In the genomic region with DNA sequence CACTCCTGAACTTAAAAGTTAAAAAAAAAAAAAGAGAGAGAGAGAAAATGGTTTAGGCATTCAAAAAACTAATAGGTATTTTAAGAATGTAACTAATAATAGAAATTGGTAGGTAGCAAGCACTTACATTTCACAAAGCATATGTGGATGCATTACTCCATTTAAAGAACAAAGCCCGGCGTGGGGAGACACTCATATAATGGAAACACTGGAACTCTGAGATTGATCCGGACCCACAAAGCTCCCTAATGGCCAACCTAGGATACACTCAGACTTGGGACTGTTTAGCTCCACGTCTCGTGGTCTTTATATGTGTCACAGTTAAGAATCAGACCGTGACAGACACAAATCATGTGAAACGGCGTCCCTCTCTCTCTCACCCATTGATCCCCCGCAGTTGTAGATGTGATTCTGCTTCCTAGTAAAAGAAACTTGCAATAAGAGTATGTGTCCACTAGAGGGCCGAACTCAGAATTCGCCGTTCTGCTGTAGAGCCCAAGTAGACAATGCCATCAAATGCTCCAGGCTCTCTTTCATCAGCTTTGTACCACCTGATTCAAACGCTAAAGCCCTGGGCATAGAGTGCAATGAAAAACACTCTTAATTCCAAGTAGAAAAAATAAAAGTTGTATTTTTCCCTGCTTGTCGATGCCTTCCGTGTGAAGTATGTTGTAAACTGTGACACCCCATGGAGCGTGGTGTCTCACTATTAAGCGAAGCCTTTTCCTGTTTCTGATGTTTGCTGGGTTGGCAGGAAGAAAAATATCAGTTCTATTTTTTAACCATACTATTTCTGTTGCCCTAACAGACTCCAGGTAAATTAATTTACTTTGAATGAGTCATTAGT, we compare ENCODE assay signal across 8 cellular contexts.
DNase-seq lines count a peak whose midpoint lies in the region; ATAC-seq, FAIRE-seq and TF ChIP-seq lines count a peak whose summit lies in the region.

No MANE protein-coding gene starts in this region.

- no peaks in the 10 kb centered on the region for H3K9me3 Mint-ChIP-seq in H9

- TF ChIP-seq RAD21 in HepG2 (CRISPR knock-in tag; IDR thresholded peaks at IDR 0.05): no peak

- peak overlapping the region; percentile 71 for H3K27ac ChIP-seq in A673 (ENCODE audit: low read depth, low read length, poor library complexity, severe bottlenecking)
- H3K27ac ChIP-seq in H9 (ENCODE audit: insufficient read length, low read depth, low read length): no peak overlapping the region
- no peak overlapping the region for H3K27ac ChIP-seq in KMS-11
- H3K27ac ChIP-seq in HepG2 (ENCODE audit: extremely low read length, insufficient read depth, low read length): no peak overlapping the region
- no peak overlapping the region for H3K27ac ChIP-seq in subcutaneous abdominal adipose tissue (ENCODE audit: low read depth, low read length)

- H3T11ph ChIP-seq in H9 (ENCODE audit: low read length): no peak overlapping the region

- no peak overlapping the region for H2BK12ac ChIP-seq in H9 (ENCODE audit: insufficient read length, low read depth, low read length)

- H3K56ac ChIP-seq in H9 (ENCODE audit: insufficient read length, low read depth, low read length): no peak overlapping the region

- H4K5ac ChIP-seq in H9 (ENCODE audit: insufficient read length, low read depth, low read length): no peak overlapping the region

- no TSS peak for BruUV-seq in A673 (replicated peaks; lab: Mats Ljungman, UMichigan)
- no TSS peak for BruUV-seq in HepG2 (replicated peaks; lab: Mats Ljungman, UMichigan)

- H2AK5ac ChIP-seq in H9 (ENCODE audit: insufficient read length, low read length): no peak overlapping the region

- no peak overlapping the region for H2BK120ac ChIP-seq in H9 (ENCODE audit: low read depth, low read length, poor library complexity, severe bottlenecking)

- no peak for TF ChIP-seq POLR2A in HepG2 (IDR thresholded peaks at IDR 0.05; ENCODE audit: insufficient read depth in 1 of 2, low read depth in 2 of 2, low read length in 2 of 2)

- peaks cover 2% of the 10 kb centered on the region for H3K23me2 ChIP-seq in H9 (ENCODE audit: insufficient read length, low read depth, low read length, poor library complexity, severe bottlenecking)

- no peaks in the 10 kb centered on the region for H3K9me3 ChIP-seq in A673 (ENCODE audit: low read depth, low read length, poor library complexity, severe bottlenecking)
- H3K9me3 ChIP-seq in H9 (ENCODE audit: control insufficient read depth, low read depth, low read length): no peaks in the 10 kb centered on the region
- no peaks in the 10 kb centered on the region for H3K9me3 ChIP-seq in HepG2 (ENCODE audit: low read length)
- H3K9me3 ChIP-seq in subcutaneous abdominal adipose tissue (ENCODE audit: control insufficient read depth in 5 of 5, low read length in 5 of 5): no peaks in the 10 kb centered on the region

- POLR2A ChIA-PET in A673 (lab: Charles Lee; ENCODE audit: low non-redundant PET) (no interaction called here), HepG2 (lab: Yijun Ruan, JAX) (no interaction called here)

- H3K27ac Mint-ChIP-seq in H9: peak overlapping the region in 1 of 3 experiments; percentile 92; a peak in 3 of 7 replicates

- peak overlapping the region; percentile 100 for H2AFZ ChIP-seq in H9 (ENCODE audit: low read length)
- H2AFZ ChIP-seq in KMS-11 (ENCODE audit: low read depth): peak overlapping the region; percentile 53; the same call in 1 of the 2 replicates
- H2AFZ ChIP-seq in HepG2 (ENCODE audit: low read length): peak overlapping the region; percentile 80

- H3K4me1 ChIP-seq in A673 (ENCODE audit: insufficient read depth, low read length, poor library complexity, severe bottlenecking) (peaks cover 33% of the 10 kb centered on the region), H9 (ENCODE audit: insufficient read depth, low read length) (no peaks in the 10 kb centered on the region), KMS-11 (ENCODE audit: low read depth, poor library complexity, severe bottlenecking) (peaks cover 5% of the 10 kb centered on the region), HepG2 (ENCODE audit: insufficient read depth, low read length) (no peaks in the 10 kb centered on the region), subcutaneous abdominal adipose tissue (ENCODE audit: control insufficient read depth in 5 of 5, insufficient read depth in 5 of 5, low read length in 5 of 5) (peaks cover 0 to 3% (median 0%) of the 10 kb centered on the region in 5 donors)

- H2BK20ac ChIP-seq in H9 (ENCODE audit: low read depth, low read length, poor library complexity, severe bottlenecking): no peak overlapping the region

- CTCF ChIA-PET in A673 (lab: Charles Lee) (no interaction called here), HepG2 (lab: Yijun Ruan, JAX; ENCODE audit: low intra/inter-chr PET ratio, low total read pairs) (no interaction called here)

- H3K14ac ChIP-seq in H9 (ENCODE audit: insufficient read depth, low read length): peak overlapping the region; percentile 83; the same call in 1 of the 2 replicates

- no CpG with 5 or more reads among the region's 17 CpGs for WGBS in H9 (ENCODE audit: extremely low coverage, insufficient read length, low lambda C conversion rate)
- WGBS in HepG2 (ENCODE audit: low lambda C conversion rate): 11% methylated on average over 16 of the region's 17 CpGs

- H3K4me3 ChIP-seq in A673 (ENCODE audit: low read depth, low read length, poor library complexity, severe bottlenecking) (peak overlapping the region; percentile 44), GM06990 (replicated peaks; ENCODE audit: low read depth, low read length) (no peak overlapping the region), KMS-11 (IDR thresholded peaks at IDR 0.05; ENCODE audit: insufficient read depth, low read depth, low read length) (no peak overlapping the region), HepG2 (replicated peaks in 1 of 3; ENCODE audit: insufficient read depth in 1 of 3, low read depth in 2 of 3, low read length in 3 of 3) (no peak overlapping the region), subcutaneous abdominal adipose tissue (ENCODE audit: low read depth in 1 of 5, low read length in 5 of 5) (peak overlapping the region in 4 of 5 donors; percentile 0 to 40 (median 22))

- in situ Hi-C loops in HepG2 (cut with HindIII; ENCODE audit: extremely low pct_ligation_motif_present, low pct_unique_long_range_greater_than_20kb): no loop called here

- TF ChIP-seq EP300 in HepG2 (IDR thresholded peaks at IDR 0.05; ENCODE audit: low read depth in 2 of 2, low read length in 2 of 2) (no peak), HepG2 (CRISPR knock-in tag; IDR thresholded peaks at IDR 0.05; ENCODE audit: borderline replicate concordance) (no peak)

- H4K20me1 ChIP-seq in H9 (ENCODE audit: control insufficient read depth, insufficient read depth, insufficient read length) (no peaks in the 10 kb centered on the region), KMS-11 (ENCODE audit: insufficient read depth) (no peaks in the 10 kb centered on the region), HepG2 (ENCODE audit: insufficient read depth, low read length) (no peaks in the 10 kb centered on the region)

- ATAC-seq in HepG2: peak; percentile 98

- H2BK15ac ChIP-seq in H9 (ENCODE audit: low read depth, low read length): no peak overlapping the region

- peaks cover 17% of the 10 kb centered on the region for H3K27me3 Mint-ChIP-seq in H9 (ENCODE audit: low read depth)

- TF ChIP-seq CTCF in A673 (conservative IDR thresholded peaks at IDR 0.05; ENCODE audit: low read depth, low read length) (peak; percentile 87), GM06990 (IDR thresholded peaks at IDR 0.05; ENCODE audit: insufficient read depth, low read length, poor library complexity, severe bottlenecking) (peak; percentile 85), H9 (conservative IDR thresholded peaks at IDR 0.05) (peak; percentile 83), KMS-11 (conservative IDR thresholded peaks at IDR 0.05; ENCODE audit: low read depth, low read length) (peak; percentile 98), HepG2 (CRISPR knock-in tag; IDR thresholded peaks at IDR 0.05) (peak; percentile 75)

- H3K4me3 Mint-ChIP-seq in H9: peak overlapping the region; percentile 55 to 65; a peak in 3 of 5 replicates

- H3K9ac ChIP-seq in H9 (ENCODE audit: extremely low read depth, insufficient read length, low read length): peak overlapping the region; percentile 61
- no peak overlapping the region for H3K9ac ChIP-seq in KMS-11
- no peak overlapping the region for H3K9ac ChIP-seq in HepG2 (ENCODE audit: insufficient read depth, low read depth, low read length)
- H3K9ac ChIP-seq in subcutaneous abdominal adipose tissue (ENCODE audit: low read length in 5 of 5): no peak overlapping the region

- no peak overlapping the region for H3K23ac ChIP-seq in H9 (ENCODE audit: insufficient read length, low read depth, low read length)

- peak overlapping the region; percentile 54 for H3K4me2 ChIP-seq in H9 (ENCODE audit: insufficient read depth, insufficient read length, low read length)
- H3K4me2 ChIP-seq in KMS-11: peak overlapping the region; percentile 14; the same call in 1 of the 2 replicates
- H3K4me2 ChIP-seq in HepG2 (ENCODE audit: low read depth, low read length): peak overlapping the region; percentile 52

- no peak overlapping the region for H4K91ac ChIP-seq in H9 (ENCODE audit: insufficient read length, low read depth, low read length)

- no peak overlapping the region for H3K4ac ChIP-seq in H9 (ENCODE audit: low read depth, low read length)

- H2BK5ac ChIP-seq in H9 (ENCODE audit: insufficient read length, low read length): no peak overlapping the region

- no peak for FAIRE-seq in RCC 7860 (lab: Jason Lieb, UNC)
- FAIRE-seq in HepG2 (lab: Jason Lieb, UNC): peak; percentile 28

- H3K36me3 Mint-ChIP-seq in H9 (ENCODE audit: insufficient read depth in 1 of 3, low read depth in 3 of 3): no peaks in the 10 kb centered on the region

- peaks cover 17 to 25% of the 10 kb centered on the region in 2 experiments for H3K4me1 Mint-ChIP-seq in H9

- no peak overlapping the region for H4K8ac ChIP-seq in H9 (replicated peaks; ENCODE audit: insufficient read length, low read depth, low read length)

- H3K27me3 ChIP-seq in A673 (replicated peaks; ENCODE audit: insufficient read depth, low read depth, low read length, poor library complexity) (no peaks in the 10 kb centered on the region), GM06990 (replicated peaks; ENCODE audit: control insufficient read depth, insufficient read depth, low read length) (no peaks in the 10 kb centered on the region), H9 (ENCODE audit: insufficient read depth, low read length) (no peaks in the 10 kb centered on the region; the same call in 1 of the 2 replicates), KMS-11 (ENCODE audit: insufficient read depth, low read depth) (no peaks in the 10 kb centered on the region), HepG2 (ENCODE audit: control insufficient read depth in 1 of 2, insufficient read depth in 2 of 2, low read length in 2 of 2) (no peaks in the 10 kb centered on the region), subcutaneous abdominal adipose tissue (ENCODE audit: control insufficient read depth in 5 of 5, insufficient read depth in 4 of 5, low read length in 5 of 5) (no peaks in the 10 kb centered on the region)

- peak; percentile 90 for DNase-seq in A673 (ENCODE audit: low spot score)
- DNase-seq in GM06990 (ENCODE audit: extremely low read depth, insufficient read length): peak; percentile 6
- DNase-seq in H9: peak; percentile 61
- DNase-seq in RCC 7860 (ENCODE audit: low spot score): peak; percentile 51
- DNase-seq in dedifferentiated amniotic fluid mesenchymal stem cell (ENCODE audit: extremely low spot score): peak; percentile 58
- peak; percentile 43 for DNase-seq in HepG2 (ENCODE audit: low spot score)

- no peaks in the 10 kb centered on the region for H3K36me3 ChIP-seq in A673 (ENCODE audit: insufficient read depth, low read length, poor library complexity, severe bottlenecking)
- no peaks in the 10 kb centered on the region for H3K36me3 ChIP-seq in GM06990 (ENCODE audit: control insufficient read depth, insufficient read depth, low read length)
- no peaks in the 10 kb centered on the region for H3K36me3 ChIP-seq in KMS-11 (ENCODE audit: insufficient read depth)
- no peaks in the 10 kb centered on the region for H3K36me3 ChIP-seq in HepG2 (replicated peaks in 1 of 2; ENCODE audit: control insufficient read depth in 1 of 2, insufficient read depth in 2 of 2, low read length in 2 of 2)
- no peaks in the 10 kb centered on the region for H3K36me3 ChIP-seq in subcutaneous abdominal adipose tissue (ENCODE audit: control insufficient read depth in 5 of 5, insufficient read depth in 5 of 5, low read length in 5 of 5)

- no peaks in the 10 kb centered on the region for H3K79me1 ChIP-seq in H9 (ENCODE audit: insufficient read depth, low read depth, low read length, poor library complexity, severe bottlenecking)

- H3K18ac ChIP-seq in H9 (ENCODE audit: insufficient read length, low read depth, low read length): peak overlapping the region; percentile 86

- H3K79me2 ChIP-seq in H9 (ENCODE audit: insufficient read depth, low read length): no peaks in the 10 kb centered on the region
- no peaks in the 10 kb centered on the region for H3K79me2 ChIP-seq in KMS-11 (ENCODE audit: insufficient read depth, low read depth)
- no peaks in the 10 kb centered on the region for H3K79me2 ChIP-seq in HepG2 (ENCODE audit: insufficient read depth, low read length)

- intact Hi-C loops in A673 (cut with micrococcal nuclease; ENCODE audit: unreplicated experiment) (loop anchor here (2.0 to 5.0 kb wide), 2 partner anchors 281 to 466 kb away; no protein-coding TSS in a partner anchor), HepG2 (cut with micrococcal nuclease; ENCODE audit: unreplicated experiment) (loop anchor here (5.0 kb wide), 1 partner anchor 1186 kb away; no protein-coding TSS in a partner anchor)

Comparison
In these comparisons a context has a peak if more than half of its experiments do, and no peak if none do; other contexts are left out.
1. DNase-seq: peak in every context shown above with its lines; median percentile 90 in A673; 61 in H9; 58 in dedifferentiated amniotic fluid mesenchymal stem cell; 51 in RCC 7860; 43 in HepG2; 6 in GM06990.
2. H3K4me3 ChIP-seq: peak in A673 (single experiment) and subcutaneous abdominal adipose tissue (4 of 5); none in GM06990 (single experiment), KMS-11 (single experiment) and HepG2 (0 of 3).
3. Peak in every context shown above with its lines, with median percentiles within 50 percentile points of each other: CTCF ChIP-seq, H2AFZ ChIP-seq and H3K4me2 ChIP-seq.